ENCODE assay signal across 8 cellular contexts in the genomic region with DNA sequence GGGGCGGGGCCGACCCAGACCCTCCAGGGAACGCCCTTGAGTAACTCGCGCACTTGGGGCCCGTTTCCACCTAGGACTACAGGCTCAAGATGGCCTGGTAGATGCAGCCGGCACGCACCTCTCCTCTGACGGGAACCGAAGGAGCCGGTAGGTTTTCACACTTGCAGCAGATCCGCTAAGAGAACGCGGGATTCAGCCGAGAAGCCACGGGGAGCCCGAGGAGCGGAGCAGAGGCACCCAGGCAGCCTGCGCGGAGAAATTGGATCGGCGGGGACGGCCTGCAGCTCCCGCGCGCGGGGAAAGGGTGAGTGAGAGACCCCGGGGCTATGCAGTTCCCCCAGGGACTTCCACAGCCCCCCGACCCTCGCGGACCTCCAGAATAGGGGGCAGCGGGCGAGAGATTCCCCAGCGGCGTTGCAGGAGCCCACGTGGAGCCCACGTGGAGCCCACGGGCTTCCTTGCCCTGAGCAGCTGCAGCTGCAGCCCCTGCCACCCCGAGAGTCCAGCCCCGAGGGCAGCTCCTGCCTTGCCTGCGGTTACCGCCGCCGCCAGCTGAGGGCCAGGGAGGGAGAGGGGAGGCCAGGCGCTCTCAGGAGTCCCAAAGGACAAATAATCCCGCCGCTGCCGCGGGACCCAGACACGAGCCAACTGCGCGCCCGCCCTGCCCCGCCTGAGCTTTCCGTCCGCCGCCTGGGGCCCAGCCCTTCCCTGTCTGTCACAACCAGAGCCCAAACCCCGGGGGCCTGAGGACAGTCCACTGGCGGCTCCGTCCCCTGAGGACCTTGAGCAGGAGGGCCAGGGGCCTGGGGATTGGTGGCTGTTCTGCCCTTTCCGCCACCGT. TPM values are rescaled to one million over a fixed set of nuclear protein-coding genes. Genes with fewer than 3 reads are reported as not detected.
DNase-seq lines count a peak whose midpoint lies in the region; ATAC-seq and TF ChIP-seq lines count a peak whose summit lies in the region.

No MANE protein-coding gene starts in this region.

- peak overlapping the region; percentile 72 for H3K27ac Mint-ChIP-seq in Calu3 (ENCODE audit: unreplicated experiment)
- peak overlapping the region; percentile 90 for H3K27ac Mint-ChIP-seq in activated T-cell treated with anti-CD3 and anti-CD28 coated beads, Interleukin-2, amount 50 U/mL, for 24 hours

- H3K27ac ChIP-seq in foreskin keratinocyte: no peak overlapping the region
- peak overlapping the region in 1 of 2 donors; percentile 27 for H3K27ac ChIP-seq in prostate gland

- peaks cover 17% of the 10 kb centered on the region for H3K36me3 Mint-ChIP-seq in Calu3 (ENCODE audit: insufficient read depth, unreplicated experiment)
- peaks cover 37% of the 10 kb centered on the region for H3K36me3 Mint-ChIP-seq in activated T-cell treated with anti-CD3 and anti-CD28 coated beads, Interleukin-2, amount 50 U/mL, for 24 hours (ENCODE audit: low read depth)

- TF ChIP-seq CTCF in Calu3 (IDR thresholded peaks at IDR 0.05; ENCODE audit: unreplicated experiment) (no peak), foreskin keratinocyte (conservative IDR thresholded peaks at IDR 0.05) (no peak), prostate gland (IDR thresholded peaks at IDR 0.05) (no peak)

- ATAC-seq in foreskin keratinocyte (peak; percentile 92), HG02938 (IDR thresholded peaks at IDR 0.05; ENCODE audit: unreplicated experiment) (no peak)

- peak overlapping the region; percentile 32 to 37 for H3K4me3 ChIP-seq in prostate gland

- CTCF ChIA-PET in Calu3 (lab: Charles Lee): interaction anchor here (0.6 to 1.0 kb wide), 3 partner anchors 13 to 973 kb away, joined by 3 read pairs; partner anchors contain the start of gene IFT22

- H3K9me3 Mint-ChIP-seq in Calu3 (ENCODE audit: low read depth, unreplicated experiment): no peaks in the 10 kb centered on the region
- H3K9me3 Mint-ChIP-seq in activated T-cell treated with anti-CD3 and anti-CD28 coated beads, Interleukin-2, amount 50 U/mL, for 24 hours: peaks cover 6% of the 10 kb centered on the region

- H3K9me3 ChIP-seq in prostate gland: no peaks in the 10 kb centered on the region

- DNase-seq in Calu3 (peak; percentile 71), LoVo (ENCODE audit: low spot score) (peak; percentile 92), foreskin keratinocyte (peak; percentile 40 to 74), prostate gland (ENCODE audit: low spot score) (peak; percentile 60), SHP77 (lab: John Stamatoyannopoulos, UW) (no peak)
- DNase-seq in activated T-cell treated with anti-CD3 and anti-CD28 coated beads, Interleukin-2, amount 50 U/mL, for 24 hours: peak; percentile 73
- DNase-seq in activated CD4-positive, CD25-positive, alpha-beta regulatory T cell treated with anti-CD3 and anti-CD28 coated beads, Interleukin-2, amount 50 U/mL, for 72 hours: no peak

- no TSS peak for BruUV-seq in Calu3 (replicated peaks; lab: Mats Ljungman, UMichigan)

- intact Hi-C loops in Calu3 (cut with micrococcal nuclease; ENCODE audit: unreplicated experiment): no loop called here
- intact Hi-C loops in prostate gland (cut with DNase I): no loop called here

- peak overlapping the region; percentile 92 for H3K4me3 Mint-ChIP-seq in Calu3 (ENCODE audit: low read depth, unreplicated experiment)
- H3K4me3 Mint-ChIP-seq in activated T-cell treated with anti-CD3 and anti-CD28 coated beads, Interleukin-2, amount 50 U/mL, for 24 hours: peak overlapping the region; percentile 91

- peaks cover 10% of the 10 kb centered on the region for H3K27me3 Mint-ChIP-seq in Calu3 (ENCODE audit: unreplicated experiment)
- peaks cover 48% of the 10 kb centered on the region for H3K27me3 Mint-ChIP-seq in activated T-cell treated with anti-CD3 and anti-CD28 coated beads, Interleukin-2, amount 50 U/mL, for 24 hours

- H3K27me3 ChIP-seq in foreskin keratinocyte (peaks cover 6% of the 10 kb centered on the region), prostate gland (replicated peaks; ENCODE audit: insufficient read depth) (no peaks in the 10 kb centered on the region)

- 9% methylated on average over 53 of the region's 62 CpGs for WGBS in prostate gland

- peaks cover 7% of the 10 kb centered on the region for H3K4me1 Mint-ChIP-seq in Calu3 (ENCODE audit: low read depth, unreplicated experiment)
- peaks cover 11% of the 10 kb centered on the region for H3K4me1 Mint-ChIP-seq in activated T-cell treated with anti-CD3 and anti-CD28 coated beads, Interleukin-2, amount 50 U/mL, for 24 hours (ENCODE audit: low read depth)

- TF ChIP-seq POLR2A in prostate gland (IDR thresholded peaks at IDR 0.05): no peak

- H3K4me1 ChIP-seq in foreskin keratinocyte (no peaks in the 10 kb centered on the region), prostate gland (replicated peaks) (no peaks in the 10 kb centered on the region)

- H3K36me3 ChIP-seq in prostate gland: no peaks in the 10 kb centered on the region

RNA-seq across cellular contexts. Expression of gene IFT22, which starts 13.1 kb away (rescaled TPM):
- total RNA-seq in Calu3 (2022) (12.3 and 13.2 TPM in 2 replicates), foreskin keratinocyte (27.1 and 27.3 TPM in 2 replicates), prostate gland (10 to 100 TPM; 24.7 to 37.7 TPM)
- polyA plus RNA-seq in foreskin keratinocyte: 31.1 and 32.9 TPM in 2 replicates

RNA-seq across cellular contexts. Expression of gene COL26A1, which starts 54.2 kb away (rescaled TPM):
- total RNA-seq in Calu3 (2022): not detected in 2 replicates
- total RNA-seq in foreskin keratinocyte: not detected in 2 replicates
- polyA plus RNA-seq in foreskin keratinocyte: not detected in 2 replicates
- 10 to 100 TPM in 1 of 2 donors, 1 to 10 TPM in 1; 3.8 to 10.3 TPM for total RNA-seq in prostate gland

Comparison
In these comparisons a context has a peak if more than half of its experiments do, and no peak if none do; other contexts are left out.
1. DNase-seq: peak in Calu3 (single experiment), LoVo (single experiment), activated T-cell treated with anti-CD3 and anti-CD28 coated beads, Interleukin-2, amount 50 U/mL, for 24 hours (single experiment), foreskin keratinocyte (2 of 2) and prostate gland (single experiment); none in SHP77 (0 of 2) and activated CD4-positive, CD25-positive, alpha-beta regulatory T cell treated with anti-CD3 and anti-CD28 coated beads, Interleukin-2, amount 50 U/mL, for 72 hours (single experiment).